Comparison of ENCODE assay signal across 11 cellular contexts in the genomic region with DNA sequence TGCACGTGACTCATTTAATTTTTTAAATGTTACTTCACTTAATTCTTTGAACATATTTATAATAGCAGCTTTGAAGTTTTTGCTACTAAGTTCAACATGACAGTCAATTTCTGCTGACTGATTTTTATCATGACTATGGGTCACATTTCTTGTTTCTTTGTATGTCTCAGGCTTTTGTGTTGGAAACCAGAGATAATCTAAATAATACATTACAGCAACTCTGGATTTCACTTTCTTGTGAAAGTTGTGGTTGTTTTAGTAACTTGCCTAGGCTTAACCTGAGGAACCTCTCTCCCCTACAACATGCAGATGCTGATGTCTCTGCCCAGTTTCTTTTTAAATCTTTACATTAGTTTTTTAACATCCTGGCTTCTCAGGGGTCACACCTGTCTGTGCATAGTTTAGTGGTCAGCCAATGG.
DNase-seq lines count a peak whose midpoint lies in the region; ATAC-seq and TF ChIP-seq lines count a peak whose summit lies in the region.
"Had no signal": no experiment of that assay in that cellular context is flagged by ENCODE, and none has a peak within 500 bp of the region (broad histone marks: within the 10 kb centered on the region; RNA-seq: fewer than 3 reads in every experiment).

No MANE protein-coding gene starts in this region.

- H3K9me3 Mint-ChIP-seq in Calu3 (ENCODE audit: low read depth, unreplicated experiment) = peaks cover 1% of the 10 kb centered on the region

- CTCF ChIA-PET in Calu3 (lab: Charles Lee) = no interaction called here

- DNase-seq in choroid plexus epithelial cell (ENCODE audit: low read depth) = peak; percentile 19
- DNase-seq in Calu3 = no peak
- DNase-seq in psoas muscle = no peak
- DNase-seq in activated gamma-delta T cell (lab: John Stamatoyannopoulos, UW) = no peak
- DNase-seq: caudate nucleus, DMS 273 treated with DMSO at 0.1 percent for 48 hours, Karpas-422 had no signal

- no peak overlapping the region for H3K4me3 ChIP-seq in choroid plexus epithelial cell (ENCODE audit: low read depth, low read length)
- H3K4me3 ChIP-seq in psoas muscle = no peak overlapping the region

- ATAC-seq in GM18868 (IDR thresholded peaks at IDR 0.05; ENCODE audit: unreplicated experiment) (peak; percentile 69), GM21447 (IDR thresholded peaks at IDR 0.05; ENCODE audit: unreplicated experiment) (peak; percentile 72), HG03066 (IDR thresholded peaks at IDR 0.05; ENCODE audit: low read depth, unreplicated experiment) (peak; percentile 61), psoas muscle (no peak)
- ATAC-seq: sciatic nerve had no signal

- H3K36me3 Mint-ChIP-seq in Calu3 (ENCODE audit: insufficient read depth, unreplicated experiment) = peaks cover 5% of the 10 kb centered on the region

- H3K27ac Mint-ChIP-seq in Calu3 (ENCODE audit: unreplicated experiment) = no peak overlapping the region

- H3K36me3 ChIP-seq in psoas muscle (ENCODE audit: insufficient read depth in 1 of 2, low read depth in 1 of 2) = no peaks in the 10 kb centered on the region

- H3K9me3 ChIP-seq in psoas muscle = no peaks in the 10 kb centered on the region

- H3K4me1 Mint-ChIP-seq in Calu3 (ENCODE audit: low read depth, unreplicated experiment) = peaks cover 28% of the 10 kb centered on the region

- H3K27ac ChIP-seq in psoas muscle = no peak overlapping the region

- TF ChIP-seq CTCF in choroid plexus epithelial cell (conservative IDR thresholded peaks at IDR 0.05; ENCODE audit: low read depth, low read length) (no peak), Calu3 (IDR thresholded peaks at IDR 0.05; ENCODE audit: unreplicated experiment) (no peak), psoas muscle (IDR thresholded peaks at IDR 0.05) (no peak)

- H3K27me3 ChIP-seq in psoas muscle (ENCODE audit: insufficient read depth in 3 of 3, low read length in 2 of 3) = no peaks in the 10 kb centered on the region

- BruUV-seq in Calu3 (replicated peaks; lab: Mats Ljungman, UMichigan) = no TSS peak

- peaks cover 16% of the 10 kb centered on the region for H3K4me1 ChIP-seq in psoas muscle

- intact Hi-C loops in Calu3 (cut with micrococcal nuclease; ENCODE audit: unreplicated experiment) = loop anchor here (5.0 kb wide), 1 partner anchor 303 kb away; no protein-coding TSS in a partner anchor
- intact Hi-C loops in psoas muscle (cut with DNase I) = no loop called here

- H3K27me3 Mint-ChIP-seq in Calu3 (ENCODE audit: unreplicated experiment) = no peaks in the 10 kb centered on the region

- WGBS in psoas muscle, 3 donors = 68 to 81% (median 77%) methylated on average over 1 of the region's 1 CpG

- no peak overlapping the region for H3K4me3 Mint-ChIP-seq in Calu3 (ENCODE audit: low read depth, unreplicated experiment)

Comparison
In these comparisons a context has a peak if more than half of its experiments do, and no peak if none do; other contexts are left out.
1. ATAC-seq: peak in GM18868 (single experiment), GM21447 (single experiment) and HG03066 (single experiment); none in psoas muscle (0 of 4).